In the genomic region with DNA sequence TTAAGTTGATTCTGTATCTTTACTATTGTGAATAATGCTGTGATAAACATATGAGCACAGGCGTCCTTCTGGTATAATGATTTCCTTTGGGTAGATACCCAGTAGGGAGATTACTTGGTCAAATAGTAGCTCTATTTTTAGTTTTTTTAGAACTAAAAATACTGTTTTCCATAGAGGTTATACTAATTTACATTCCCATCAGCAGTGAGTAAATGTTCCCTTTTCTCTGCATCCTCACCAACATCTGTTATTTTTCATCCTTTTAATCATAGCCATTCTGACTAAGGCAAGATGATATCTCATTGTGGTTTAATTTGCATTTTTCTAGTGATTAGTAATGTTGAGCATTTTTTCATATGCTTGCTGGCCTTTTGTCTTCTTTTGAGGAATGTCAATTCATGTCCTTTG, we compare ENCODE assay signal across 12 cellular contexts. TPM values are rescaled to one million over a fixed set of nuclear protein-coding genes. Genes with fewer than 3 reads are reported as not detected.
DNase-seq lines count a peak whose midpoint lies in the region; ATAC-seq and TF ChIP-seq lines count a peak whose summit lies in the region.
"Had no signal": no experiment of that assay in that cellular context is flagged by ENCODE, and none has a peak within 500 bp of the region (broad histone marks: within the 10 kb centered on the region; RNA-seq: fewer than 3 reads in every experiment).

No MANE protein-coding gene starts in this region.

- no peak for TF ChIP-seq CTCF in epithelial cell of esophagus (IDR thresholded peaks at IDR 0.05; ENCODE audit: insufficient read depth, low read depth, low read length, missing control alignments)
- no peak for TF ChIP-seq CTCF in left lung (IDR thresholded peaks at IDR 0.05)

- H3K27ac ChIP-seq in SJSA1 (peak overlapping the region; percentile 11; the same call in 1 of the 2 replicates), left lung (no peak overlapping the region)
- H3K27ac ChIP-seq: BLaER1 had no signal

- H3K36me3 ChIP-seq in SJSA1 (peaks cover 9% of the 10 kb centered on the region), left lung (peaks cover 0 to 29% of the 10 kb centered on the region in 2 donors)

- H3K9me3 ChIP-seq in SJSA1 (replicated peaks), result no peaks in the 10 kb centered on the region
- no peaks in the 10 kb centered on the region for H3K9me3 ChIP-seq in left lung

- H3K27ac Mint-ChIP-seq in activated naive CD4-positive, alpha-beta T cell treated with anti-CD3 and anti-CD28 coated beads, Interleukin-2, amount 50 U/mL, for 72 hours, result peak overlapping the region; percentile 86 to 91
- H3K27ac Mint-ChIP-seq: progenitor cell of endocrine pancreas had no signal

- peak; percentile 80 to 82 for ATAC-seq in activated naive CD4-positive, alpha-beta T cell treated with anti-CD3 and anti-CD28 coated beads, Interleukin-2, amount 50 U/mL, for 72 hours
- no peak for ATAC-seq in left lung

- peaks cover 7% of the 10 kb centered on the region for H3K4me1 ChIP-seq in SJSA1 (replicated peaks)
- no peaks in the 10 kb centered on the region for H3K4me1 ChIP-seq in left lung
- H3K4me1 ChIP-seq: BLaER1 had no signal

- H3K27me3 ChIP-seq in SJSA1 (replicated peaks) (no peaks in the 10 kb centered on the region), left lung (no peaks in the 10 kb centered on the region)
- H3K27me3 ChIP-seq: BLaER1 had no signal

- H3K9me3 Mint-ChIP-seq in activated naive CD4-positive, alpha-beta T cell treated with anti-CD3 and anti-CD28 coated beads, Interleukin-2, amount 50 U/mL, for 72 hours, result no peaks in the 10 kb centered on the region

- no peak overlapping the region for H3K4me3 ChIP-seq in SJSA1
- H3K4me3 ChIP-seq in epithelial cell of esophagus (ENCODE audit: low read length), result no peak overlapping the region
- no peak overlapping the region for H3K4me3 ChIP-seq in left lung
- H3K4me3 ChIP-seq: BLaER1 had no signal

- H3K36me3 Mint-ChIP-seq in activated naive CD4-positive, alpha-beta T cell treated with anti-CD3 and anti-CD28 coated beads, Interleukin-2, amount 50 U/mL, for 72 hours, result peaks cover 5 to 35% of the 10 kb centered on the region in 2 donors

- intact Hi-C loops in left lung (cut with DNase I), result no loop called here

- no peak for DNase-seq in activated naive CD4-positive, alpha-beta T cell treated with anti-CD3 and anti-CD28 coated beads, Interleukin-2, amount 50 U/mL, for 72 hours (ENCODE audit: low spot score in 2 of 2)
- DNase-seq in activated naive CD4-positive, alpha-beta T cell (lab: John Stamatoyannopoulos, UW), result no peak
- DNase-seq in SJSA1 (ENCODE audit: low read depth in 1 of 2, low spot score in 2 of 2) (peak in 1 of 2 experiments; percentile 79), epithelial cell of esophagus (ENCODE audit: low read depth) (peak; percentile 14), inferior parietal cortex (ENCODE audit: extremely low spot score) (no peak), NCI-H1092 treated with DMSO at 0.1 percent for 48 hours (lab: John Stamatoyannopoulos, UW) (no peak), NCI-H1694 treated with DMSO at 0.1 percent for 48 hours (lab: John Stamatoyannopoulos, UW) (no peak), left lung (no peak)
- DNase-seq: SHP77, T1000 had no signal

RNA-seq across cellular contexts. Expression of gene PMS1, which starts 35.1 kb away (rescaled TPM):
- 10 to 100 TPM; 35.2 to 38.3 TPM for total RNA-seq in activated naive CD4-positive, alpha-beta T cell treated with anti-CD3 and anti-CD28 coated beads, Interleukin-2, amount 50 U/mL, for 72 hours
- total RNA-seq in SJSA1 (2014; rRNA removed; shearing (Covaris generic)), result 23.4 and 27.9 TPM in 2 replicates
- total RNA-seq in left lung, result 10 to 100 TPM; 25.4 to 28.4 TPM

RNA-seq across cellular contexts. Expression of gene ORMDL1, which starts 35.2 kb away (rescaled TPM):
- 10 to 100 TPM; 58.9 to 59.5 TPM for total RNA-seq in activated naive CD4-positive, alpha-beta T cell treated with anti-CD3 and anti-CD28 coated beads, Interleukin-2, amount 50 U/mL, for 72 hours
- 94.5 and 109 TPM in 2 replicates for total RNA-seq in SJSA1 (2014; rRNA removed; shearing (Covaris generic))
- 10 to 100 TPM; 55.3 to 56.8 TPM for total RNA-seq in left lung

RNA-seq across cellular contexts. Expression of gene OSGEPL1, which starts 56.7 kb away (rescaled TPM):
- total RNA-seq in activated naive CD4-positive, alpha-beta T cell treated with anti-CD3 and anti-CD28 coated beads, Interleukin-2, amount 50 U/mL, for 72 hours, result 10 to 100 TPM in 1 of 2 donors, 1 to 10 TPM in 1; 8.9 to 11.8 TPM
- total RNA-seq in SJSA1 (2014; rRNA removed; shearing (Covaris generic)), result 10.5 and 15.9 TPM in 2 replicates
- 10 to 100 TPM in 1 of 2 donors, 1 to 10 TPM in 1; 7.2 to 10.1 TPM for total RNA-seq in left lung
